1 cellular context compared by ENCODE assay signal in the genomic region with DNA sequence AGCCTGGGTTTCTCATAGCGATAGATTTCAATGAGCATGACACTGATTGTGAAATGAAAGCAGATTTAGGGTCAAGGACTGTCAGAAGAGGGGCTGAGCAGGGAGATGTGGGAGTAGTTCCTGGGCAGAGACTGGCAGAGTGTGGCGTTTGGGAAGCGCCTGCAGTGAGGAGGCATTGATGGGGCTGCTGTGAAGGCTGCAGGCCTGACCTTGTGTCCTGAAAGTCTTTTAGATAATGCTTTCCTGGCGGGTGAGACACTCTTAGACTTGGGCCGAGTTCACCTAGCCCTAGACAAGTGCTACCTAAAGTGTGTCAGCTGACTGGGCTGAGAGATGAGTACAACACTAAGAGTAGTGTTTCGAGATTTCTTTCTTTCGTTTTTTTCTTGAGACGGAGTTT.
TF ChIP-seq lines count a peak whose summit lies in the region.

No MANE protein-coding gene starts in this region.

TF ChIP-seq in HCT116, 20 proteins besides CTCF, POLR2A, EP300 and RAD21 (continued from another document):
- TF ChIP-seq, protein P1, sequence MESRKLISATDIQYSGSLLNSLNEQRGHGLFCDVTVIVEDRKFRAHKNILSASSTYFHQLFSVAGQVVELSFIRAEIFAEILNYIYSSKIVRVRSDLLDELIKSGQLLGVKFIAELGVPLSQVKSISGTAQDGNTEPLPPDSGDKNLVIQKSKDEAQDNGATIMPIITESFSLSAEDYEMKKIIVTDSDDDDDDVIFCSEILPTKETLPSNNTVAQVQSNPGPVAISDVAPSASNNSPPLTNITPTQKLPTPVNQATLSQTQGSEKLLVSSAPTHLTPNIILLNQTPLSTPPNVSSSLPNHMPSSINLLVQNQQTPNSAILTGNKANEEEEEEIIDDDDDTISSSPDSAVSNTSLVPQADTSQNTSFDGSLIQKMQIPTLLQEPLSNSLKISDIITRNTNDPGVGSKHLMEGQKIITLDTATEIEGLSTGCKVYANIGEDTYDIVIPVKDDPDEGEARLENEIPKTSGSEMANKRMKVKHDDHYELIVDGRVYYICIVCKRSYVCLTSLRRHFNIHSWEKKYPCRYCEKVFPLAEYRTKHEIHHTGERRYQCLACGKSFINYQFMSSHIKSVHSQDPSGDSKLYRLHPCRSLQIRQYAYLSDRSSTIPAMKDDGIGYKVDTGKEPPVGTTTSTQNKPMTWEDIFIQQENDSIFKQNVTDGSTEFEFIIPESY (IDR thresholded peaks at IDR 0.05; ENCODE audit: extremely low read depth, insufficient replicate concordance, low read length): no peak
TF ChIP-seq in HCT116: peak in this region for 0.
